In the genomic region with DNA sequence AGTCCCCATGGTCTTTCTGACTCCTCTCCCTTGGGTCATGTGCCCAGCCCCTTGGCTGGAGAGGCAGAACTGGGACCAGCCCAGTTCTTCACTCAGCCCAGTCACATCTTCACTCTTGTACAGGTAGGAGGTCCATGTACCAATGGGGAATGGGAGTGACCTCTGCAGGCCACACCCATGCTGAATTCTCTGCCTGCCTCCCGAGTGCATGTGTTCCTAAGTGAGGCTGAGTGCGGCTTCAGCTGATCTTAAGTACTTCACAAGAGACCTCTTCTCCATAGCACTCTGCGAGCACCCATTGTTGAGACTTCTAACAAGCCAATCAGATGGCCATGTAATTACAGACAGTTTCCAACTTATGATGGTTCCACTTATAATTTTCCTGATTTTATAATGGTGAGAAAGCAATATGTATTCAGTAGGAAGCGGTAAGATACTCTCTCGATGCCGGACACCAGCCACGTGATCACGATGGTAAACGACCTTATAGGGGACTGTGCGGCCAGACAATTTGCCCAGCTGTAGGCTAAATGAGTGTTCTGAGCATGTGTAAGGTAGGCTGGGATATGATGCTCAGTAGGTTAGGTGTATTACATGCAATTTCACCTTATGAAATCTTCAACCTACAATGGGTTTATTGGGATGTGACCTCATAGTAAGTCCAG, we compare ENCODE assay signal across 14 cellular contexts.
A peak's percentile ranks its signal among the peaks of the same experiment; 100 is the strongest.
DNase-seq lines count a peak whose midpoint lies in the region; ATAC-seq and TF ChIP-seq lines count a peak whose summit lies in the region.
"Had no signal": no experiment of that assay in that cellular context is flagged by ENCODE, and none has a peak within 500 bp of the region (broad histone marks: within the 10 kb centered on the region; RNA-seq: fewer than 3 reads in every experiment).

No MANE protein-coding gene starts in this region.

- no peaks in the 10 kb centered on the region for H3K9me3 Mint-ChIP-seq in T-helper 2 cell treated with Interferon-gamma antibody and Interleukin-4, amounts not matched to agents 5 μg/mL and 100 μg/mL, for 36 hours
- no peaks in the 10 kb centered on the region for H3K9me3 Mint-ChIP-seq in activated T-helper 2 cell treated with anti-CD3 and anti-CD28 coated beads, Interferon-gamma antibody, Interleukin-2, Interleukin-4, amounts not matched to agents 10 μg/mL and 5 μg/mL and 100 μg/mL, durations not matched to agents 14 hours and 24 hours and 36 hours
- H3K9me3 Mint-ChIP-seq in neural crest cell, result no peaks in the 10 kb centered on the region

- peaks cover 75% of the 10 kb centered on the region for H3K4me1 Mint-ChIP-seq in T-helper 2 cell treated with Interferon-gamma antibody and Interleukin-4, amounts not matched to agents 5 μg/mL and 100 μg/mL, for 36 hours (ENCODE audit: low read depth)
- peaks cover 74% of the 10 kb centered on the region for H3K4me1 Mint-ChIP-seq in activated T-helper 2 cell treated with anti-CD3 and anti-CD28 coated beads, Interferon-gamma antibody, Interleukin-2, Interleukin-4, amounts not matched to agents 10 μg/mL and 5 μg/mL and 100 μg/mL, durations not matched to agents 14 hours and 24 hours and 36 hours (ENCODE audit: low read depth)
- H3K4me1 Mint-ChIP-seq in neural crest cell, result peaks cover 19% of the 10 kb centered on the region

- intact Hi-C loops in activated T-helper 2 cell treated with anti-CD3 and anti-CD28 coated beads, Interferon-gamma antibody, Interleukin-2, Interleukin-4, amounts not matched to agents 10 μg/mL and 5 μg/mL and 100 μg/mL, durations not matched to agents 14 hours and 24 hours and 36 hours (cut with micrococcal nuclease), result loop anchor here (1.0 to 5.0 kb wide), 2 partner anchors 50 to 176 kb away; no protein-coding TSS in a partner anchor

- TF ChIP-seq CTCF in GM20000 (IDR thresholded peaks at IDR 0.05; ENCODE audit: extremely low read depth, missing control alignments), result peak; percentile 4
- no peak for TF ChIP-seq CTCF in neural crest cell (conservative IDR thresholded peaks at IDR 0.05)

- no peak for ATAC-seq in GM21723 (IDR thresholded peaks at IDR 0.05; ENCODE audit: unreplicated experiment)
- ATAC-seq: left ventricle myocardium superior had no signal

- H3K27ac Mint-ChIP-seq in T-helper 2 cell treated with Interferon-gamma antibody and Interleukin-4, amounts not matched to agents 5 μg/mL and 100 μg/mL, for 36 hours, result peak overlapping the region; percentile 96
- peak overlapping the region; percentile 95 for H3K27ac Mint-ChIP-seq in activated T-helper 2 cell treated with anti-CD3 and anti-CD28 coated beads, Interferon-gamma antibody, Interleukin-2, Interleukin-4, amounts not matched to agents 10 μg/mL and 5 μg/mL and 100 μg/mL, durations not matched to agents 14 hours and 24 hours and 36 hours
- no peak overlapping the region for H3K27ac Mint-ChIP-seq in neural crest cell (ENCODE audit: unreplicated experiment)

- peak overlapping the region; percentile 18 for H3K4me3 Mint-ChIP-seq in T-helper 2 cell treated with Interferon-gamma antibody and Interleukin-4, amounts not matched to agents 5 μg/mL and 100 μg/mL, for 36 hours
- peak overlapping the region; percentile 31 for H3K4me3 Mint-ChIP-seq in activated T-helper 2 cell treated with anti-CD3 and anti-CD28 coated beads, Interferon-gamma antibody, Interleukin-2, Interleukin-4, amounts not matched to agents 10 μg/mL and 5 μg/mL and 100 μg/mL, durations not matched to agents 14 hours and 24 hours and 36 hours (ENCODE audit: low read depth)
- peak overlapping the region; percentile 38 for H3K4me3 Mint-ChIP-seq in neural crest cell

- H3K27me3 Mint-ChIP-seq in T-helper 2 cell treated with Interferon-gamma antibody and Interleukin-4, amounts not matched to agents 5 μg/mL and 100 μg/mL, for 36 hours (ENCODE audit: low read depth), result no peaks in the 10 kb centered on the region
- no peaks in the 10 kb centered on the region for H3K27me3 Mint-ChIP-seq in activated T-helper 2 cell treated with anti-CD3 and anti-CD28 coated beads, Interferon-gamma antibody, Interleukin-2, Interleukin-4, amounts not matched to agents 10 μg/mL and 5 μg/mL and 100 μg/mL, durations not matched to agents 14 hours and 24 hours and 36 hours (ENCODE audit: low read depth)
- H3K27me3 Mint-ChIP-seq in neural crest cell (ENCODE audit: low read depth), result peaks cover 6% of the 10 kb centered on the region

- no peak for DNase-seq in T-helper 2 cell treated with Interferon-gamma antibody and Interleukin-4, amounts not matched to agents 5 μg/mL and 100 μg/mL, for 36 hours (ENCODE audit: low spot score)
- DNase-seq in T-helper 2 cell (no peak), GM20000 (ENCODE audit: low spot score) (no peak), neural crest cell (ENCODE audit: low read depth, low spot score) (no peak), nucleus accumbens (lab: John Stamatoyannopoulos, UW) (no peak), KG1 (lab: John Stamatoyannopoulos, UW) (no peak)
- no peak for DNase-seq in activated T-helper 2 cell treated with anti-CD3 and anti-CD28 coated beads, Interferon-gamma antibody, Interleukin-2, Interleukin-4, amounts not matched to agents 10 μg/mL and 5 μg/mL and 100 μg/mL, durations not matched to agents 14 hours and 24 hours and 36 hours (ENCODE audit: low spot score)
- DNase-seq: Calu3; effector CD8-positive, alpha-beta T cell; NCI-H526 treated with DMSO at 0.1 percent for 48 hours; sigmoid colon; stimulated activated naive CD4-positive, alpha-beta T cell had no signal

- no peaks in the 10 kb centered on the region for H3K36me3 Mint-ChIP-seq in T-helper 2 cell treated with Interferon-gamma antibody and Interleukin-4, amounts not matched to agents 5 μg/mL and 100 μg/mL, for 36 hours (ENCODE audit: low read depth)
- no peaks in the 10 kb centered on the region for H3K36me3 Mint-ChIP-seq in activated T-helper 2 cell treated with anti-CD3 and anti-CD28 coated beads, Interferon-gamma antibody, Interleukin-2, Interleukin-4, amounts not matched to agents 10 μg/mL and 5 μg/mL and 100 μg/mL, durations not matched to agents 14 hours and 24 hours and 36 hours (ENCODE audit: low read depth)
- no peaks in the 10 kb centered on the region for H3K36me3 Mint-ChIP-seq in neural crest cell (ENCODE audit: low read depth)
